In genomic region chr4:27692098-27692679, GRCh38 we compare ENCODE assay signal across 8 cellular contexts.
DNase-seq lines count a peak whose midpoint lies in the region; ATAC-seq and TF ChIP-seq lines count a peak whose summit lies in the region.

No MANE protein-coding gene starts in this region.

- BruUV-seq in Panc1 (replicated peaks; lab: Mats Ljungman, UMichigan): no TSS peak

- intact Hi-C loops in Panc1 (cut with micrococcal nuclease; ENCODE audit: unreplicated experiment): no loop called here
- intact Hi-C loops in posterior vena cava (cut with DNase I): no loop called here
- intact Hi-C loops in ascending aorta (cut with DNase I): no loop called here

- no peaks in the 10 kb centered on the region for H3K9me3 ChIP-seq in Panc1 (ENCODE audit: control insufficient read depth, insufficient read depth, low read depth, low read length)
- no peaks in the 10 kb centered on the region for H3K9me3 ChIP-seq in ascending aorta

- H3K36me3 ChIP-seq in GM06990 (ENCODE audit: control insufficient read depth, insufficient read depth, low read length) (no peaks in the 10 kb centered on the region), Panc1 (ENCODE audit: control insufficient read depth, insufficient read depth, low read length) (no peaks in the 10 kb centered on the region), ascending aorta (no peaks in the 10 kb centered on the region)

- H3K27me3 ChIP-seq in GM06990 (replicated peaks; ENCODE audit: control insufficient read depth, insufficient read depth, low read length) (no peaks in the 10 kb centered on the region), Panc1 (ENCODE audit: control insufficient read depth, insufficient read depth, low read length) (no peaks in the 10 kb centered on the region), ascending aorta (no peaks in the 10 kb centered on the region)

- H3K4me1 ChIP-seq in Panc1 (ENCODE audit: control insufficient read depth, insufficient read depth, low read length) (no peaks in the 10 kb centered on the region), ascending aorta (no peaks in the 10 kb centered on the region)

- DNase-seq in GM06990 (ENCODE audit: extremely low read depth, insufficient read length): no peak
- DNase-seq in Panc1 (ENCODE audit: low read depth, low spot score): peak; percentile 7
- DNase-seq in glomerular visceral epithelial cell (ENCODE audit: extremely low spot score): peak; percentile 27
- no peak for DNase-seq in NCI-H345 (lab: John Stamatoyannopoulos, UW)
- DNase-seq in posterior vena cava (ENCODE audit: low spot score): no peak
- DNase-seq in ascending aorta (ENCODE audit: low spot score in 2 of 2): no peak

- in situ Hi-C loops in Panc1 (cut with HindIII; ENCODE audit: low pct_unique_long_range_greater_than_20kb, low sequenced_read_pairs): no loop called here

- H3K4me3 ChIP-seq in GM06990 (replicated peaks; ENCODE audit: low read depth, low read length) (no peak overlapping the region), Panc1 (ENCODE audit: low read depth in 2 of 2, low read length in 2 of 2) (no peak overlapping the region), ascending aorta (no peak overlapping the region)

- ATAC-seq in GM21367 (IDR thresholded peaks at IDR 0.05; ENCODE audit: unreplicated experiment) (peak; percentile 95), HG03520 (IDR thresholded peaks at IDR 0.05; ENCODE audit: unreplicated experiment) (peak; percentile 85), Panc1 (no peak)

- TF ChIP-seq CTCF in GM06990 (IDR thresholded peaks at IDR 0.05; ENCODE audit: insufficient read depth, low read length, poor library complexity, severe bottlenecking) (peak; percentile 63), Panc1 (IDR thresholded peaks at IDR 0.05) (peak; percentile 46), ascending aorta (IDR thresholded peaks at IDR 0.05) (no peak)

- CTCF ChIA-PET in Panc1 (lab: Charles Lee): no interaction called here

- H3K27ac ChIP-seq in Panc1 (ENCODE audit: low read length) (no peak overlapping the region), ascending aorta (no peak overlapping the region)

- POLR2A ChIA-PET in Panc1 (lab: Charles Lee): no interaction called here

Comparison
In these comparisons a context has a peak if more than half of its experiments do, and no peak if none do; other contexts are left out.
1. DNase-seq: peak in Panc1 (single experiment) and glomerular visceral epithelial cell (single experiment); none in GM06990 (single experiment), NCI-H345 (single experiment), posterior vena cava (single experiment) and ascending aorta (0 of 2).
2. CTCF ChIP-seq: peak in GM06990 (single experiment) and Panc1 (single experiment); none in ascending aorta (0 of 3).